In genomic region chr11:73818838-73819237, GRCh38 we compare ENCODE assay signal across 19 cellular contexts. TPM values are rescaled to one million over a fixed set of nuclear protein-coding genes. Genes with fewer than 3 reads are reported as not detected.
DNase-seq lines count a peak whose midpoint lies in the region; FAIRE-seq and TF ChIP-seq lines count a peak whose summit lies in the region.
"Had no signal": no experiment of that assay in that cellular context is flagged by ENCODE, and none has a peak within 500 bp of the region (broad histone marks: within the 10 kb centered on the region; RNA-seq: fewer than 3 reads in every experiment).

No MANE protein-coding gene starts in this region.

- TF ChIP-seq CTCF in endothelial cell (IDR thresholded peaks at IDR 0.05; ENCODE audit: unreplicated experiment), result no peak

- no peaks in the 10 kb centered on the region for H3K9me3 ChIP-seq in trophoblast cell (ENCODE audit: insufficient read depth, low read depth, low read length)
- H3K9me3 ChIP-seq: stomach had no signal

- peak overlapping the region; percentile 5 for H3K27ac ChIP-seq in trophoblast cell (ENCODE audit: low read depth, low read length)
- H3K27ac ChIP-seq: brain microvascular endothelial cell, HL-60, parathyroid adenoma, stomach, WERI-Rb-1 had no signal

- DNase-seq in LHCN-M2 (ENCODE audit: low read depth), result peak; percentile 14
- no peak for DNase-seq in endothelial cell (ENCODE audit: low spot score)
- no peak for DNase-seq in trophoblast cell
- no peak for DNase-seq in T1000 (lab: John Stamatoyannopoulos, UW)
- DNase-seq in inferior parietal cortex (ENCODE audit: extremely low spot score), result no peak
- DNase-seq in cardiac septum (ENCODE audit: low spot score), result no peak
- DNase-seq: activated gamma-delta T cell; brain microvascular endothelial cell; CD4-positive, alpha-beta T cell; effector CD8-positive, alpha-beta T cell; NCI-H187; NCI-H524 treated with DMSO at 0.1 percent for 48 hours; stimulated activated CD4-positive, alpha-beta T cell treated with anti-CD3 and anti-CD28 coated beads, Interleukin-12 subunit alpha, Interleukin-12 subunit beta, amount 100 ng/mL, for 4 hours; stomach; WERI-Rb-1 had no signal

- no peaks in the 10 kb centered on the region for H3K9me3 Mint-ChIP-seq in endothelial cell (ENCODE audit: unreplicated experiment)
- H3K9me3 Mint-ChIP-seq: CD4-positive, alpha-beta T cell had no signal

- H2AFZ ChIP-seq in trophoblast cell (ENCODE audit: insufficient read depth, low read length, poor library complexity), result no peak overlapping the region
- H2AFZ ChIP-seq: parathyroid adenoma had no signal

- H3K9ac ChIP-seq in trophoblast cell (ENCODE audit: low read length), result no peak overlapping the region
- H3K9ac ChIP-seq: parathyroid adenoma had no signal

- H3K27me3 ChIP-seq in trophoblast cell (ENCODE audit: insufficient read depth, low read length), result no peaks in the 10 kb centered on the region
- H3K27me3 ChIP-seq: brain microvascular endothelial cell, stomach had no signal

- no peak overlapping the region for H3K18ac ChIP-seq in trophoblast cell (ENCODE audit: low read length)

- no peak overlapping the region for H2BK12ac ChIP-seq in trophoblast cell (ENCODE audit: low read length)

- no peaks in the 10 kb centered on the region for H3K27me3 Mint-ChIP-seq in endothelial cell (ENCODE audit: unreplicated experiment)
- H3K27me3 Mint-ChIP-seq: CD4-positive, alpha-beta T cell had no signal

- H2BK120ac ChIP-seq in trophoblast cell (ENCODE audit: insufficient read depth, low read length, poor library complexity), result no peak overlapping the region

- no peak overlapping the region for H3K14ac ChIP-seq in trophoblast cell (ENCODE audit: low read length)

- H3K4me1 ChIP-seq in trophoblast cell (ENCODE audit: control insufficient read depth in 1 of 2, insufficient read depth in 2 of 2, low read length in 2 of 2), result no peaks in the 10 kb centered on the region

- H2BK5ac ChIP-seq in trophoblast cell (ENCODE audit: low read depth, low read length, poor library complexity), result no peak overlapping the region

- no peaks in the 10 kb centered on the region for H3K4me1 Mint-ChIP-seq in endothelial cell (ENCODE audit: unreplicated experiment)

- H2AK5ac ChIP-seq in trophoblast cell (ENCODE audit: low read length), result no peak overlapping the region

- H3K23ac ChIP-seq in trophoblast cell (ENCODE audit: low read length), result no peak overlapping the region

- H4K12ac ChIP-seq in trophoblast cell (ENCODE audit: low read depth, low read length), result no peak overlapping the region

- H3K4me3 Mint-ChIP-seq in endothelial cell (ENCODE audit: unreplicated experiment), result no peak overlapping the region
- H3K4me3 Mint-ChIP-seq: CD4-positive, alpha-beta T cell had no signal

- no peaks in the 10 kb centered on the region for H3K79me1 ChIP-seq in trophoblast cell (ENCODE audit: low read length)

- FAIRE-seq in G401.6 (lab: Jason Lieb, UNC), result peak; percentile 89
- FAIRE-seq: GM12892 had no signal

- H3K36me3 Mint-ChIP-seq in endothelial cell (ENCODE audit: low read depth, unreplicated experiment), result peaks cover 8% of the 10 kb centered on the region

- H3K27ac Mint-ChIP-seq in endothelial cell (ENCODE audit: unreplicated experiment), result peak overlapping the region; percentile 44
- H3K27ac Mint-ChIP-seq: CD4-positive, alpha-beta T cell had no signal

- H3K36me3 ChIP-seq in trophoblast cell (ENCODE audit: control insufficient read depth in 1 of 2, insufficient read depth in 2 of 2, low read length in 2 of 2), result no peaks in the 10 kb centered on the region
- H3K36me3 ChIP-seq: brain microvascular endothelial cell, WERI-Rb-1 had no signal

- H3K4me2 ChIP-seq in trophoblast cell (ENCODE audit: low read length), result no peak overlapping the region

- no peak overlapping the region for H3K4ac ChIP-seq in trophoblast cell (ENCODE audit: low read depth, low read length)

- H4K8ac ChIP-seq in trophoblast cell (ENCODE audit: low read depth, low read length), result no peak overlapping the region

- intact Hi-C loops in cardiac septum (cut with DNase I), result no loop called here

- H3K79me2 ChIP-seq in trophoblast cell (ENCODE audit: control insufficient read depth, insufficient read depth, low read length, poor library complexity), result no peaks in the 10 kb centered on the region
- H3K79me2 ChIP-seq: parathyroid adenoma had no signal

- no peak overlapping the region for H3K4me3 ChIP-seq in trophoblast cell (ENCODE audit: low read depth, low read length)
- H3K4me3 ChIP-seq: stomach had no signal

- no peak overlapping the region for H4K91ac ChIP-seq in trophoblast cell (ENCODE audit: low read depth, low read length)

RNA-seq across cellular contexts. Expression of gene MRPL48, which starts 31.2 kb away (rescaled TPM):
- total RNA-seq in LHCN-M2 (2014; rRNA removed) (14.8 and 27.3 TPM in 2 replicates), endothelial cell (ENCODE audit: unreplicated experiment) (21.7 TPM), cardiac septum (30.8 TPM)
- 49.5 TPM for polyA plus RNA-seq in LHCN-M2 (2012)
- 55.2 and 56.9 TPM in 2 replicates for polyA plus RNA-seq in trophoblast cell (2013)

RNA-seq across cellular contexts. Expression of gene COA4, which starts 57.8 kb away (rescaled TPM):
- 119 and 131 TPM in 2 replicates for total RNA-seq in LHCN-M2 (2014; rRNA removed)
- 132 TPM for polyA plus RNA-seq in LHCN-M2 (2012)
- 33.9 TPM for total RNA-seq in endothelial cell (ENCODE audit: unreplicated experiment)
- polyA plus RNA-seq in trophoblast cell (2013), result 95.9 TPM in 2 replicates
- 52.9 TPM for total RNA-seq in cardiac septum

RNA-seq across cellular contexts. Expression of gene PAAF1, which starts 58.0 kb away (rescaled TPM):
- total RNA-seq in LHCN-M2 (2014; rRNA removed) (10.0 and 11.7 TPM in 2 replicates), endothelial cell (ENCODE audit: unreplicated experiment) (20.3 TPM), cardiac septum (14.9 TPM)
- 15.6 TPM for polyA plus RNA-seq in LHCN-M2 (2012)
- polyA plus RNA-seq in trophoblast cell (2013), result 16.8 and 18.9 TPM in 2 replicates

RNA-seq across cellular contexts. Expression of gene RAB6A, which starts 58.0 kb away (rescaled TPM):
- 120 and 130 TPM in 2 replicates for total RNA-seq in LHCN-M2 (2014; rRNA removed)
- polyA plus RNA-seq in LHCN-M2 (2012), result 51.4 TPM
- total RNA-seq in endothelial cell (ENCODE audit: unreplicated experiment), result 125 TPM
- 147 and 155 TPM in 2 replicates for polyA plus RNA-seq in trophoblast cell (2013)
- 135 TPM for total RNA-seq in cardiac septum
